In genomic region chr1:145917595-145917994, GRCh38 we compare ENCODE assay signal across 1 cellular context.
TF ChIP-seq lines count a peak whose summit lies in the region.

No MANE protein-coding gene starts in this region.

TF ChIP-seq in GM12878, 131 proteins besides CTCF, POLR2A, EP300 and RAD21:
- TF ChIP-seq LARP7 (IDR thresholded peaks at IDR 0.05) (no peak), STAT1 (conservative IDR thresholded peaks at IDR 0.05) (no peak), ZNF217 (IDR thresholded peaks at IDR 0.05) (no peak), FOS (IDR thresholded peaks at IDR 0.05; ENCODE audit: borderline replicate concordance, extremely low read depth, insufficient read length) (no peak), ASH2L (IDR thresholded peaks at IDR 0.05; ENCODE audit: borderline replicate concordance, low read depth) (no peak), SIX5 (IDR thresholded peaks at IDR 0.05; ENCODE audit: low read depth, low read length, severe bottlenecking) (no peak), MAX (IDR thresholded peaks at IDR 0.05; ENCODE audit: low read depth, low read length) (no peak), NKRF (conservative IDR thresholded peaks at IDR 0.05) (no peak), SP1 (IDR thresholded peaks at IDR 0.05; ENCODE audit: low read depth, low read length) (no peak), E4F1 (IDR thresholded peaks at IDR 0.05; ENCODE audit: borderline replicate concordance, partially characterized antibody) (no peak), REST (IDR thresholded peaks at IDR 0.05; ENCODE audit: low read depth, low read length) (no peak), USF1 (IDR thresholded peaks at IDR 0.05; ENCODE audit: borderline replicate concordance, extremely low read length, insufficient read depth, low read depth, low read length) (no peak), ZNF24 (IDR thresholded peaks at IDR 0.05) (no peak), CBX3 (IDR thresholded peaks at IDR 0.05; ENCODE audit: borderline replicate concordance, low read depth) (no peak)
TF ChIP-seq in GM12878: peak in this region for 0.
